ENCODE assay signal across 11 cellular contexts in genomic region chr5:125348221-125348692, GRCh38.
DNase-seq lines count a peak whose midpoint lies in the region; ATAC-seq and TF ChIP-seq lines count a peak whose summit lies in the region.
"Had no signal": no experiment of that assay in that cellular context is flagged by ENCODE, and none has a peak within 500 bp of the region (broad histone marks: within the 10 kb centered on the region; RNA-seq: fewer than 3 reads in every experiment).

No MANE protein-coding gene starts in this region.

- DNase-seq in HuH-7 (ENCODE audit: low spot score) (peak; percentile 24), astrocyte of the hippocampus (ENCODE audit: low read depth, low spot score) (peak; percentile 68), hippocampal formation (lab: John Stamatoyannopoulos, UW) (peak; percentile 22 to 72), skeletal muscle cell (ENCODE audit: low read depth) (peak; percentile 81), Calu3 (no peak)
- DNase-seq: activated gamma-delta T cell treated with Interleukin-2 at 50 U/mL for 16 hours; DND-41; stimulated activated CD4-positive, alpha-beta T cell treated with anti-CD3 and anti-CD28 coated beads, Interleukin-2, amount 100 ng/mL, for 48 hours had no signal

- intact Hi-C loops in Calu3 (cut with micrococcal nuclease; ENCODE audit: unreplicated experiment) = no loop called here

- H3K36me3 Mint-ChIP-seq in stimulated activated memory B cell treated with anti-CD40 and anti-IgM and Interleukin-4, amounts not matched to agents 10 μg/mL and 1 μg/mL and 100 μg/mL, for 72 hours = no peaks in the 10 kb centered on the region
- peaks cover 5% of the 10 kb centered on the region for H3K36me3 Mint-ChIP-seq in Calu3 (ENCODE audit: insufficient read depth, unreplicated experiment)

- H3K27me3 Mint-ChIP-seq in stimulated activated memory B cell treated with anti-CD40 and anti-IgM and Interleukin-4, amounts not matched to agents 10 μg/mL and 1 μg/mL and 100 μg/mL, for 72 hours = no peaks in the 10 kb centered on the region
- H3K27me3 Mint-ChIP-seq in Calu3 (ENCODE audit: unreplicated experiment) = no peaks in the 10 kb centered on the region

- CTCF ChIA-PET in Calu3 (lab: Charles Lee) = interaction anchor here (0.5 to 0.7 kb wide), 2 partner anchors 393 to 1191 kb away, joined by 3 read pairs; no protein-coding TSS in a partner anchor

- no peak overlapping the region for H3K4me3 ChIP-seq in skeletal muscle cell (ENCODE audit: low read depth, low read length)

- no peaks in the 10 kb centered on the region for H3K9me3 Mint-ChIP-seq in stimulated activated memory B cell treated with anti-CD40 and anti-IgM and Interleukin-4, amounts not matched to agents 10 μg/mL and 1 μg/mL and 100 μg/mL, for 72 hours
- no peaks in the 10 kb centered on the region for H3K9me3 Mint-ChIP-seq in Calu3 (ENCODE audit: low read depth, unreplicated experiment)

- H3K4me1 Mint-ChIP-seq in stimulated activated memory B cell treated with anti-CD40 and anti-IgM and Interleukin-4, amounts not matched to agents 10 μg/mL and 1 μg/mL and 100 μg/mL, for 72 hours = no peaks in the 10 kb centered on the region
- no peaks in the 10 kb centered on the region for H3K4me1 Mint-ChIP-seq in Calu3 (ENCODE audit: low read depth, unreplicated experiment)

- no peak for TF ChIP-seq CTCF in Calu3 (IDR thresholded peaks at IDR 0.05; ENCODE audit: unreplicated experiment)

- no TSS peak for BruUV-seq in Calu3 (replicated peaks; lab: Mats Ljungman, UMichigan)

- no peak overlapping the region for H3K27ac Mint-ChIP-seq in stimulated activated memory B cell treated with anti-CD40 and anti-IgM and Interleukin-4, amounts not matched to agents 10 μg/mL and 1 μg/mL and 100 μg/mL, for 72 hours
- no peak overlapping the region for H3K27ac Mint-ChIP-seq in Calu3 (ENCODE audit: unreplicated experiment)

- H3K4me3 Mint-ChIP-seq in stimulated activated memory B cell treated with anti-CD40 and anti-IgM and Interleukin-4, amounts not matched to agents 10 μg/mL and 1 μg/mL and 100 μg/mL, for 72 hours = no peak overlapping the region
- H3K4me3 Mint-ChIP-seq in Calu3 (ENCODE audit: low read depth, unreplicated experiment) = no peak overlapping the region

- no peak for ATAC-seq in stimulated activated memory B cell treated with anti-CD40 and anti-IgM and Interleukin-4, amounts not matched to agents 10 μg/mL and 1 μg/mL and 100 μg/mL, for 72 hours
- ATAC-seq in HG03521 (IDR thresholded peaks at IDR 0.05; ENCODE audit: unreplicated experiment) (no peak), HG02588 (IDR thresholded peaks at IDR 0.05; ENCODE audit: unreplicated experiment) (no peak)
